In genomic region chr2:127016329-127016728, GRCh38 we compare ENCODE assay signal across 7 cellular contexts.
"Had no signal": no experiment of that assay in that cellular context is flagged by ENCODE, and none has a peak within 500 bp of the region (broad histone marks: within the 10 kb centered on the region; RNA-seq: fewer than 3 reads in every experiment).

No MANE protein-coding gene starts in this region.

- H3K36me3 Mint-ChIP-seq: IgD-negative memory B cell had no signal

- H3K4me3 ChIP-seq: GM23338 had no signal

- DNase-seq: H9, HCEC 1CT had no signal

- H3K9me3 Mint-ChIP-seq: GM23338, H9 had no signal

- FAIRE-seq: H1, H54, HTR-8/SVneo had no signal

- ATAC-seq: GM23338 had no signal

- H3K27ac Mint-ChIP-seq: GM23338, IgD-negative memory B cell had no signal

- H3K4me1 Mint-ChIP-seq: IgD-negative memory B cell had no signal

- H3K4me3 Mint-ChIP-seq: GM23338, H9, IgD-negative memory B cell had no signal

- H3K4me2 ChIP-seq: GM23338 had no signal

- H2AFZ ChIP-seq: GM23338 had no signal
